1 cellular context compared by ENCODE assay signal in the genomic region with DNA sequence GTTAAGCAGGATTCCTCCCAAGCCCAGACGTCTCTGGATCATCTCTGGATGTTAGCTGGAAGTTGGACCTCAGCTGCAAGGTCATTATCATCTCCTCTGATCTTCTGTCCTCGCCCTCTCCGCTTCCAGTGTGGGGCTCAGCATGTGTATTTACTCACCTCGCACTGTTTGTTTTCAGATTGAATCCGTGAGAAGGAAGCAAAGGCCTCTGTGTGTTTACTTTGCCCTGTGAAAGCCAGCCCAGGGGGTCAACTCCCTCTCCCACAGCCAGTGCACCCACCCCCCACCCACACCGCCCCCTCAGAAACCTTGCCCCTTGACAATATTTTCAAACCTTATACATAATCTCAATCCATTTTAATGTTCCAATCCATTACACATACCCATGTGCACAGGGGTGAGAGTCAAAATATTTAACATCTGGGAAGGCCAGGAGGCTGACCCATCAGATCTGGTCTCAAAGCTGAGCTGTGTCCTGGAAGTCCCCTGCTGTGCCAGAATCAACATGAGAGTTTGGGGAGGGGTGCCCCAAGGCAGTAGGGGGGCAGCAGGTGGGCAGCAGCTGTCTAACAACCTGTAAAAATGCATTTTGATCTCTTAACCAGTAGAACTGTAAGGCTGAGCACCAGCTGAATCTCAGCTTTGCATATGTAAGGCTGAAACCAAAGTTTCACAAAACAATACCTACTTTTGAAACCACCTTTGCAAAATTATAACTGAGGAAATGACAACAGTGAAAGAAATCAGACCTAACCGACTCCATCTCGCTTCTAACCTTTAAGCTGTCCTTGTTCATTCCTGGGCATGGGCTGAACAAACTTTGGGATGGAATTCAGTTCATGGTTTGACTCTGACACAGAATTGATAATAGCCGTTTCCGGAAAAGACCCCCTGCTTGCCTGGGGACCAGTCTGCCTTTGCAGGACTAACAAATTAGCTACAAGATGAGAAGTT.
TF ChIP-seq lines count a peak whose summit lies in the region.

No MANE protein-coding gene starts in this region.

TF ChIP-seq in HepG2, 621 proteins besides CTCF, POLR2A, EP300 and RAD21 (continued from another document and continues in another):
- TF ChIP-seq, protein P1, sequence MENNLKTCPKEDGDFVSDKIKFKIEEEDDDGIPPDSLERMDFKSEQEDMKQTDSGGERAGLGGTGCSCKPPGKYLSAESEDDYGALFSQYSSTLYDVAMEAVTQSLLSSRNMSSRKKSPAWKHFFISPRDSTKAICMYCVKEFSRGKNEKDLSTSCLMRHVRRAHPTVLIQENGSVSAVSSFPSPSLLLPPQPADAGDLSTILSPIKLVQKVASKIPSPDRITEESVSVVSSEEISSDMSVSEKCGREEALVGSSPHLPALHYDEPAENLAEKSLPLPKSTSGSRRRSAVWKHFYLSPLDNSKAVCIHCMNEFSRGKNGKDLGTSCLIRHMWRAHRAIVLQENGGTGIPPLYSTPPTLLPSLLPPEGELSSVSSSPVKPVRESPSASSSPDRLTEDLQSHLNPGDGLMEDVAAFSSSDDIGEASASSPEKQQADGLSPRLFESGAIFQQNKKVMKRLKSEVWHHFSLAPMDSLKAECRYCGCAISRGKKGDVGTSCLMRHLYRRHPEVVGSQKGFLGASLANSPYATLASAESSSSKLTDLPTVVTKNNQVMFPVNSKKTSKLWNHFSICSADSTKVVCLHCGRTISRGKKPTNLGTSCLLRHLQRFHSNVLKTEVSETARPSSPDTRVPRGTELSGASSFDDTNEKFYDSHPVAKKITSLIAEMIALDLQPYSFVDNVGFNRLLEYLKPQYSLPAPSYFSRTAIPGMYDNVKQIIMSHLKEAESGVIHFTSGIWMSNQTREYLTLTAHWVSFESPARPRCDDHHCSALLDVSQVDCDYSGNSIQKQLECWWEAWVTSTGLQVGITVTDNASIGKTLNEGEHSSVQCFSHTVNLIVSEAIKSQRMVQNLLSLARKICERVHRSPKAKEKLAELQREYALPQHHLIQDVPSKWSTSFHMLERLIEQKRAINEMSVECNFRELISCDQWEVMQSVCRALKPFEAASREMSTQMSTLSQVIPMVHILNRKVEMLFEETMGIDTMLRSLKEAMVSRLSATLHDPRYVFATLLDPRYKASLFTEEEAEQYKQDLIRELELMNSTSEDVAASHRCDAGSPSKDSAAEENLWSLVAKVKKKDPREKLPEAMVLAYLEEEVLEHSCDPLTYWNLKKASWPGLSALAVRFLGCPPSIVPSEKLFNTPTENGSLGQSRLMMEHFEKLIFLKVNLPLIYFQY (CRISPR knock-in tag; IDR thresholded peaks at IDR 0.05; ENCODE audit: borderline replicate concordance): 0 out of 2 replicates have a peak, but pooled peaks have one; percentile 58
- TF ChIP-seq, protein P2, sequence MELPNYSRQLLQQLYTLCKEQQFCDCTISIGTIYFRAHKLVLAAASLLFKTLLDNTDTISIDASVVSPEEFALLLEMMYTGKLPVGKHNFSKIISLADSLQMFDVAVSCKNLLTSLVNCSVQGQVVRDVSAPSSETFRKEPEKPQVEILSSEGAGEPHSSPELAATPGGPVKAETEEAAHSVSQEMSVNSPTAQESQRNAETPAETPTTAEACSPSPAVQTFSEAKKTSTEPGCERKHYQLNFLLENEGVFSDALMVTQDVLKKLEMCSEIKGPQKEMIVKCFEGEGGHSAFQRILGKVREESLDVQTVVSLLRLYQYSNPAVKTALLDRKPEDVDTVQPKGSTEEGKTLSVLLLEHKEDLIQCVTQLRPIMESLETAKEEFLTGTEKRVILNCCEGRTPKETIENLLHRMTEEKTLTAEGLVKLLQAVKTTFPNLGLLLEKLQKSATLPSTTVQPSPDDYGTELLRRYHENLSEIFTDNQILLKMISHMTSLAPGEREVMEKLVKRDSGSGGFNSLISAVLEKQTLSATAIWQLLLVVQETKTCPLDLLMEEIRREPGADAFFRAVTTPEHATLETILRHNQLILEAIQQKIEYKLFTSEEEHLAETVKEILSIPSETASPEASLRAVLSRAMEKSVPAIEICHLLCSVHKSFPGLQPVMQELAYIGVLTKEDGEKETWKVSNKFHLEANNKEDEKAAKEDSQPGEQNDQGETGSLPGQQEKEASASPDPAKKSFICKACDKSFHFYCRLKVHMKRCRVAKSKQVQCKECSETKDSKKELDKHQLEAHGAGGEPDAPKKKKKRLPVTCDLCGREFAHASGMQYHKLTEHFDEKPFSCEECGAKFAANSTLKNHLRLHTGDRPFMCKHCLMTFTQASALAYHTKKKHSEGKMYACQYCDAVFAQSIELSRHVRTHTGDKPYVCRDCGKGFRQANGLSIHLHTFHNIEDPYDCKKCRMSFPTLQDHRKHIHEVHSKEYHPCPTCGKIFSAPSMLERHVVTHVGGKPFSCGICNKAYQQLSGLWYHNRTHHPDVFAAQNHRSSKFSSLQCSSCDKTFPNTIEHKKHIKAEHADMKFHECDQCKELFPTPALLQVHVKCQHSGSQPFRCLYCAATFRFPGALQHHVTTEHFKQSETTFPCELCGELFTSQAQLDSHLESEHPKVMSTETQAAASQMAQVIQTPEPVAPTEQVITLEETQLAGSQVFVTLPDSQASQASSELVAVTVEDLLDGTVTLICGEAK (IDR thresholded peaks at IDR 0.05): no peak
- TF ChIP-seq, protein P2 (CRISPR knock-in tag; IDR thresholded peaks at IDR 0.05): no peak; the same call in 1 of the 2 replicates
- TF ChIP-seq NFIC (IDR thresholded peaks at IDR 0.05; ENCODE audit: low read length): peak; percentile 81
- TF ChIP-seq, protein P3, sequence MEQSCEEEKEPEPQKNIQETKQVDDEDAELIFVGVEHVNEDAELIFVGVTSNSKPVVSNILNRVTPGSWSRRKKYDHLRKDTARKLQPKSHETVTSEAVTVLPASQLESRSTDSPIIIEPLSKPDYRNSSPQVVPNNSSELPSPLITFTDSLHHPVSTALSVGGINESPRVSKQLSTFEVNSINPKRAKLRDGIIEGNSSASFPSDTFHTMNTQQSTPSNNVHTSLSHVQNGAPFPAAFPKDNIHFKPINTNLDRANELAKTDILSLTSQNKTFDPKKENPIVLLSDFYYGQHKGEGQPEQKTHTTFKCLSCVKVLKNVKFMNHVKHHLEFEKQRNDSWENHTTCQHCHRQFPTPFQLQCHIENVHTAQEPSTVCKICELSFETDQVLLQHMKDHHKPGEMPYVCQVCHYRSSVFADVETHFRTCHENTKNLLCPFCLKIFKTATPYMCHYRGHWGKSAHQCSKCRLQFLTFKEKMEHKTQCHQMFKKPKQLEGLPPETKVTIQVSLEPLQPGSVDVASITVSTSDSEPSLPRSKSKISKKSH (CRISPR knock-in tag; IDR thresholded peaks at IDR 0.05; ENCODE audit: borderline replicate concordance): no peak
- no peak for TF ChIP-seq ZNF367 (CRISPR knock-in tag; IDR thresholded peaks at IDR 0.05; ENCODE audit: borderline replicate concordance)
- peak; percentile 85 for TF ChIP-seq PHF21A (CRISPR knock-in tag; IDR thresholded peaks at IDR 0.05)
- TF ChIP-seq ZNF263 (CRISPR knock-in tag; IDR thresholded peaks at IDR 0.05): peak; percentile 36; the same call in 1 of the 2 replicates
- TF ChIP-seq RFXANK (CRISPR knock-in tag; IDR thresholded peaks at IDR 0.05): no peak
- TF ChIP-seq TCF12 (IDR thresholded peaks at IDR 0.05): no peak
- TF ChIP-seq TCF12 (CRISPR knock-in tag; IDR thresholded peaks at IDR 0.05): peak; percentile 76; the same call in 1 of the 2 replicates
- TF ChIP-seq CREM (IDR thresholded peaks at IDR 0.05): peak; percentile 80; the same call in 1 of the 2 replicates
- TF ChIP-seq CREM (CRISPR knock-in tag; IDR thresholded peaks at IDR 0.05): no peak
- no peak for TF ChIP-seq NFATC3 (CRISPR knock-in tag; IDR thresholded peaks at IDR 0.05)
- TF ChIP-seq MATR3 (CRISPR knock-in tag; IDR thresholded peaks at IDR 0.05): no peak
- TF ChIP-seq, protein P4, sequence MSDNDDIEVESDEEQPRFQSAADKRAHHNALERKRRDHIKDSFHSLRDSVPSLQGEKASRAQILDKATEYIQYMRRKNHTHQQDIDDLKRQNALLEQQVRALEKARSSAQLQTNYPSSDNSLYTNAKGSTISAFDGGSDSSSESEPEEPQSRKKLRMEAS (IDR thresholded peaks at IDR 0.05): peak; percentile 82
- no peak for TF ChIP-seq STAT5B (CRISPR knock-in tag; IDR thresholded peaks at IDR 0.05)
- no peak for TF ChIP-seq ZNF460 (CRISPR knock-in tag; IDR thresholded peaks at IDR 0.05; ENCODE audit: borderline replicate concordance)
- peak; percentile 2; the same call in 1 of the 2 replicates for TF ChIP-seq ZFY (CRISPR knock-in tag; IDR thresholded peaks at IDR 0.05)
- TF ChIP-seq DPF2 (CRISPR knock-in tag; IDR thresholded peaks at IDR 0.05; ENCODE audit: borderline replicate concordance, low read depth): peak; percentile 98
- TF ChIP-seq ZNF879 (CRISPR knock-in tag; IDR thresholded peaks at IDR 0.05): no peak
- no peak for TF ChIP-seq ZNF224 (CRISPR knock-in tag; IDR thresholded peaks at IDR 0.05)
- peak; percentile 97 for TF ChIP-seq PITX1 (CRISPR knock-in tag; IDR thresholded peaks at IDR 0.05)
- no peak for TF ChIP-seq ZNF597 (CRISPR knock-in tag; IDR thresholded peaks at IDR 0.05)
- 0 out of 2 replicates have a peak, but pooled peaks have one; percentile 31 for TF ChIP-seq GATAD1 (CRISPR knock-in tag; IDR thresholded peaks at IDR 0.05)
- peak; percentile 34; the same call in 1 of the 2 replicates for TF ChIP-seq AHR (CRISPR knock-in tag; IDR thresholded peaks at IDR 0.05)
- TF ChIP-seq, protein P5, sequence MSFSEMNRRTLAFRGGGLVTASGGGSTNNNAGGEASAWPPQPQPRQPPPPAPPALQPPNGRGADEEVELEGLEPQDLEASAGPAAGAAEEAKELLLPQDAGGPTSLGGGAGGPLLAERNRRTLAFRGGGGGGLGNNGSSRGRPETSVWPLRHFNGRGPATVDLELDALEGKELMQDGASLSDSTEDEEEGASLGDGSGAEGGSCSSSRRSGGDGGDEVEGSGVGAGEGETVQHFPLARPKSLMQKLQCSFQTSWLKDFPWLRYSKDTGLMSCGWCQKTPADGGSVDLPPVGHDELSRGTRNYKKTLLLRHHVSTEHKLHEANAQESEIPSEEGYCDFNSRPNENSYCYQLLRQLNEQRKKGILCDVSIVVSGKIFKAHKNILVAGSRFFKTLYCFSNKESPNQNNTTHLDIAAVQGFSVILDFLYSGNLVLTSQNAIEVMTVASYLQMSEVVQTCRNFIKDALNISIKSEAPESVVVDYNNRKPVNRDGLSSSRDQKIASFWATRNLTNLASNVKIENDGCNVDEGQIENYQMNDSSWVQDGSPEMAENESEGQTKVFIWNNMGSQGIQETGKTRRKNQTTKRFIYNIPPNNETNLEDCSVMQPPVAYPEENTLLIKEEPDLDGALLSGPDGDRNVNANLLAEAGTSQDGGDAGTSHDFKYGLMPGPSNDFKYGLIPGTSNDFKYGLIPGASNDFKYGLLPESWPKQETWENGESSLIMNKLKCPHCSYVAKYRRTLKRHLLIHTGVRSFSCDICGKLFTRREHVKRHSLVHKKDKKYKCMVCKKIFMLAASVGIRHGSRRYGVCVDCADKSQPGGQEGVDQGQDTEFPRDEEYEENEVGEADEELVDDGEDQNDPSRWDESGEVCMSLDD (CRISPR knock-in tag; IDR thresholded peaks at IDR 0.05; ENCODE audit: borderline replicate concordance): no peak; the same call in 1 of the 2 replicates
- TF ChIP-seq MED8 (CRISPR knock-in tag; IDR thresholded peaks at IDR 0.05; ENCODE audit: insufficient replicate concordance): no peak
- no peak for TF ChIP-seq FOXK2 (IDR thresholded peaks at IDR 0.05)
- no peak for TF ChIP-seq HOXA9 (CRISPR knock-in tag; IDR thresholded peaks at IDR 0.05; ENCODE audit: borderline replicate concordance)
- 0 out of 2 replicates have a peak, but pooled peaks have one; percentile 54 for TF ChIP-seq ZNF230 (CRISPR knock-in tag; IDR thresholded peaks at IDR 0.05)
- TF ChIP-seq ZNF737 (CRISPR knock-in tag; IDR thresholded peaks at IDR 0.05; ENCODE audit: borderline replicate concordance): no peak
- no peak for TF ChIP-seq GABPA (IDR thresholded peaks at IDR 0.05; ENCODE audit: low read depth, low read length)
- peak; percentile 51 for TF ChIP-seq GABPA (CRISPR knock-in tag; IDR thresholded peaks at IDR 0.05; ENCODE audit: low read depth)
- no peak for TF ChIP-seq MAFK (conservative IDR thresholded peaks at IDR 0.05 in 1 of 2, IDR thresholded peaks at IDR 0.05 in 1 of 2; ENCODE audit: low read length in 2 of 2)
